8 cellular contexts compared by ENCODE assay signal in genomic region chr17:41919165-41919817, GRCh38. TPM values are rescaled to one million over a fixed set of nuclear protein-coding genes. Genes with fewer than 3 reads are reported as not detected.
DNase-seq lines count a peak whose midpoint lies in the region; ATAC-seq and TF ChIP-seq lines count a peak whose summit lies in the region.

No MANE protein-coding gene starts in this region.

- intact Hi-C loops in Right ventricle myocardium inferior (cut with DNase I) (no loop called here), cardiac septum (cut with DNase I) (loop anchor here (1.0 to 10.0 kb wide), 2 partner anchors 11 to 64 kb away; partner anchors contain the start of gene ODAD4)
- intact Hi-C loops in activated CD4-positive, alpha-beta memory T cell treated with anti-CD3 and anti-CD28 coated beads for 36 hours (cut with micrococcal nuclease) = loop anchor here (1.0 to 5.0 kb wide), 3 partner anchors 11 to 52 kb away; partner anchors contain the start of genes CNP, KLHL11 and ODAD4

- H3K36me3 ChIP-seq in cardiac muscle cell (no peaks in the 10 kb centered on the region), parathyroid adenoma (ENCODE audit: control insufficient read depth, insufficient read depth, low read length) (no peaks in the 10 kb centered on the region)

- TF ChIP-seq CTCF in cardiac muscle cell (IDR thresholded peaks at IDR 0.05; ENCODE audit: low read depth, low read length) (no peak), parathyroid adenoma (IDR thresholded peaks at IDR 0.05) (no peak)

- H3K9me3 ChIP-seq in cardiac muscle cell (ENCODE audit: low read depth) (no peaks in the 10 kb centered on the region), parathyroid adenoma (ENCODE audit: control insufficient read depth, low read length) (no peaks in the 10 kb centered on the region)

- CTCF ChIA-PET in activated CD4-positive, alpha-beta memory T cell treated with anti-CD3 and anti-CD28 coated beads for 36 hours (lab: Charles Lee) = interaction anchor here (1.2 to 1.6 kb wide), 2 partner anchors 10 to 182 kb away, joined by 3 to 9 read pairs; no protein-coding TSS in a partner anchor

- peaks cover 4% of the 10 kb centered on the region for H3K4me1 ChIP-seq in cardiac muscle cell (ENCODE audit: low read depth)
- H3K4me1 ChIP-seq in parathyroid adenoma = no peaks in the 10 kb centered on the region

- peak overlapping the region; percentile 80 for H3K4me3 ChIP-seq in cardiac muscle cell
- H3K4me3 ChIP-seq in parathyroid adenoma (ENCODE audit: low read depth, low read length) = peak overlapping the region; percentile 74

- H2AFZ ChIP-seq in parathyroid adenoma = peak overlapping the region; percentile 84

- no peaks in the 10 kb centered on the region for H3K9me3 Mint-ChIP-seq in activated CD4-positive, alpha-beta memory T cell treated with anti-CD3 and anti-CD28 coated beads for 36 hours

- H3K36me3 Mint-ChIP-seq in activated CD4-positive, alpha-beta memory T cell treated with anti-CD3 and anti-CD28 coated beads for 36 hours = peaks cover 1% of the 10 kb centered on the region

- H3K9ac ChIP-seq in parathyroid adenoma = no peak overlapping the region

- peaks cover 24% of the 10 kb centered on the region for H3K79me2 ChIP-seq in parathyroid adenoma

- peak overlapping the region; percentile 13 for H3K27ac Mint-ChIP-seq in activated CD4-positive, alpha-beta memory T cell treated with anti-CD3 and anti-CD28 coated beads for 36 hours

- H3K4me2 ChIP-seq in parathyroid adenoma (ENCODE audit: low read length) = peak overlapping the region; percentile 99

- H3K27me3 ChIP-seq in cardiac muscle cell (no peaks in the 10 kb centered on the region), parathyroid adenoma (ENCODE audit: control insufficient read depth, insufficient read depth, low read length) (no peaks in the 10 kb centered on the region)

- peaks cover 35% of the 10 kb centered on the region for H3K4me1 Mint-ChIP-seq in activated CD4-positive, alpha-beta memory T cell treated with anti-CD3 and anti-CD28 coated beads for 36 hours (ENCODE audit: low read depth)

- ATAC-seq in Right ventricle myocardium inferior = peak; percentile 46

- POLR2A ChIA-PET in activated CD4-positive, alpha-beta memory T cell treated with anti-CD3 and anti-CD28 coated beads for 36 hours (lab: Charles Lee) = interaction anchor here (1.0 to 2.5 kb wide), 7 partner anchors 9 to 99 kb away, joined by 3 to 25 read pairs (median 4); partner anchors contain the start of genes DNAJC7, KLHL11 and ODAD4

- peak overlapping the region; percentile 95 for H3K4me3 Mint-ChIP-seq in activated CD4-positive, alpha-beta memory T cell treated with anti-CD3 and anti-CD28 coated beads for 36 hours

- DNase-seq in Right ventricle myocardium inferior (ENCODE audit: missing footprints) = no peak
- no peak for DNase-seq in cardiac septum (ENCODE audit: low spot score)
- peak; percentile 66 for DNase-seq in LoVo (ENCODE audit: low spot score)
- DNase-seq in activated CD4-positive, alpha-beta memory T cell treated with anti-CD3 and anti-CD28 coated beads for 36 hours = no peak
- no peak for DNase-seq in cardiac muscle cell (ENCODE audit: low read depth in 1 of 2, low spot score in 1 of 2)
- no peak for DNase-seq in stimulated activated CD4-positive, alpha-beta T cell treated with anti-CD3 and anti-CD28 coated beads, Interleukin-4, amount 100 ng/mL, for 24 hours
- DNase-seq in NCI-H2029 (lab: John Stamatoyannopoulos, UW) = no peak

- H3K27ac ChIP-seq in cardiac muscle cell (peak overlapping the region; percentile 76), parathyroid adenoma (peak overlapping the region; percentile 71)

- no peaks in the 10 kb centered on the region for H3K27me3 Mint-ChIP-seq in activated CD4-positive, alpha-beta memory T cell treated with anti-CD3 and anti-CD28 coated beads for 36 hours

RNA-seq across cellular contexts. Expression of gene ACLY, which starts 0.5 kb away (rescaled TPM):
- total RNA-seq in Right ventricle myocardium inferior (32.3 TPM), cardiac septum (33.6 TPM), cardiac muscle cell (96.3 and 155 TPM in 2 replicates)
- total RNA-seq in activated CD4-positive, alpha-beta memory T cell treated with anti-CD3 and anti-CD28 coated beads for 36 hours = 100 to 1,000 TPM; 186 to 203 TPM
- 71.5 and 89.2 TPM in 2 replicates for polyA plus RNA-seq in cardiac muscle cell

RNA-seq across cellular contexts. Expression of gene ODAD4, which starts 11.1 kb away (rescaled TPM):
- total RNA-seq in Right ventricle myocardium inferior = 0.76 TPM
- total RNA-seq in cardiac septum = 0.54 TPM
- total RNA-seq in activated CD4-positive, alpha-beta memory T cell treated with anti-CD3 and anti-CD28 coated beads for 36 hours = 1 to 10 TPM in 1 of 2 experiments, under 1 TPM in 1; 0.77 to 1.4 TPM
- total RNA-seq in cardiac muscle cell = 2.6 and 4.5 TPM in 2 replicates
- 3.2 and 8.0 TPM in 2 replicates for polyA plus RNA-seq in cardiac muscle cell

RNA-seq across cellular contexts. Expression of gene CNP, which starts 47.3 kb away (rescaled TPM):
- total RNA-seq in Right ventricle myocardium inferior = 28.2 TPM
- 24.2 TPM for total RNA-seq in cardiac septum
- total RNA-seq in activated CD4-positive, alpha-beta memory T cell treated with anti-CD3 and anti-CD28 coated beads for 36 hours = 10 to 100 TPM; 66.6 to 68.0 TPM
- total RNA-seq in cardiac muscle cell = 69.0 and 70.0 TPM in 2 replicates
- 79.4 and 82.8 TPM in 2 replicates for polyA plus RNA-seq in cardiac muscle cell

RNA-seq across cellular contexts. Expression of gene KLHL11, which starts 54.1 kb away (rescaled TPM):
- 3.7 TPM for total RNA-seq in Right ventricle myocardium inferior
- 5.1 TPM for total RNA-seq in cardiac septum
- total RNA-seq in activated CD4-positive, alpha-beta memory T cell treated with anti-CD3 and anti-CD28 coated beads for 36 hours = 10 to 100 TPM; 23.6 to 25.2 TPM
- total RNA-seq in cardiac muscle cell = 26.5 and 29.2 TPM in 2 replicates
- polyA plus RNA-seq in cardiac muscle cell = 21.3 and 22.6 TPM in 2 replicates
